21 cellular contexts compared by ENCODE assay signal in the genomic region with DNA sequence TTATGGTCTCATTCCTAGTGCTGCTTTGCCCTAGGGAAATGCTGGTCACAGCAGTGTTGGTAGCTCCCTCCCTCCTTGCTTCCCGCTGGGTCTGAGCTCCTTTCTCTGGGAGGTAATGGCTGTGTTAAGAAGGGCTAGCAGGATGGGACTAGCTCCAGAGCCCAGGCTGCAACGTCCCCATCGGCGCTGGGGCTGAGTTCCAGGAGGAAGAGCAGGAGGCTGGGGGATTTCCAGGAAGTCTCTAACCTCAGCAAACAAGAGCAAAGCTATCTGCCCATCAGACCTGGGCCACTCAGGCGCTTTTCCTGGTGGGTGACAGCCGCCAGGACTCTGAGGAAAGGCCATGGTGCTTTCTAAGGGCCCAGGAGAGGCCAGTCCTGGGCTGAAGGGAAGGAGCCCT.
DNase-seq lines count a peak whose midpoint lies in the region; ATAC-seq and TF ChIP-seq lines count a peak whose summit lies in the region.
"Had no signal": no experiment of that assay in that cellular context is flagged by ENCODE, and none has a peak within 500 bp of the region (broad histone marks: within the 10 kb centered on the region; RNA-seq: fewer than 3 reads in every experiment).

No MANE protein-coding gene starts in this region.

- H3K79me2 ChIP-seq in GM23338 (replicated peaks; ENCODE audit: insufficient read depth), result no peaks in the 10 kb centered on the region

- H3K9me2 ChIP-seq in GM23338 (ENCODE audit: insufficient read depth), result no peaks in the 10 kb centered on the region

- peak; percentile 50 for ATAC-seq in GM23338
- ATAC-seq: naive thymus-derived CD4-positive, alpha-beta T cell; stimulated activated effector memory CD8-positive, alpha-beta T cell treated with anti-CD3 and anti-CD28 coated beads, Interleukin-12 subunit alpha, Interleukin-12 subunit beta, amount 100 ng/mL, for 72 hours had no signal

- H3F3A ChIP-seq in GM23338 (replicated peaks; ENCODE audit: low read depth), result no peaks in the 10 kb centered on the region

- H3K27me3 ChIP-seq in GM23338 (ENCODE audit: insufficient read depth), result no peaks in the 10 kb centered on the region
- H3K27me3 ChIP-seq: SJSA1 had no signal

- no peaks in the 10 kb centered on the region for H4K20me1 ChIP-seq in GM23338 (replicated peaks; ENCODE audit: insufficient read depth)

- no peak overlapping the region for H2AFZ ChIP-seq in GM23338

- no peaks in the 10 kb centered on the region for H3K4me1 ChIP-seq in GM23338 (ENCODE audit: insufficient read depth)
- H3K4me1 ChIP-seq: SJSA1 had no signal

- intact Hi-C loops in CD14-positive monocyte (cut with micrococcal nuclease) (no loop called here), posterior vena cava (cut with DNase I) (no loop called here)

- DNase-seq in CD14-positive monocyte (ENCODE audit: low spot score) (peak; percentile 20), GM23338 (ENCODE audit: low spot score) (no peak), islet precursor cell (peak; percentile 38), posterior vena cava (ENCODE audit: low spot score) (peak; percentile 62), cortex of kidney (lab: John Stamatoyannopoulos, UW) (no peak), kidney glomerular epithelial cell (lab: John Stamatoyannopoulos, UW) (no peak), NCI-H1105 treated with DMSO at 0.1 percent for 48 hours (lab: John Stamatoyannopoulos, UW) (no peak)
- no peak for DNase-seq in activated naive CD4-positive, alpha-beta T cell treated with Interleukin-2 at 50 U/mL for 16 hours
- DNase-seq: activated CD4-positive, alpha-beta memory T cell treated with anti-CD3 and anti-CD28 coated beads, Interleukin-2, amount 10 ng/mL, durations not matched to agents 7 days and 5 days; DMS53; HCEC 1CT; NCI-H1417 treated with DMSO at 0.1 percent for 48 hours; NCI-H510A treated with DMSO at 0.1 percent for 48 hours; stimulated activated CD4-positive, alpha-beta T cell treated with anti-CD3 and anti-CD28 coated beads, Interleukin-1b, Interleukin-23, amount 100 ng/mL, for 48 hours; T-helper 2 cell; WERI-Rb-1 had no signal

- no peaks in the 10 kb centered on the region for H3K36me3 Mint-ChIP-seq in CD14-positive monocyte
- peaks cover 10% of the 10 kb centered on the region; the same call in 2 of the 3 replicates for H3K36me3 Mint-ChIP-seq in GM23338 (ENCODE audit: low read depth)
- H3K36me3 Mint-ChIP-seq: stimulated activated effector memory CD8-positive, alpha-beta T cell treated with anti-CD3 and anti-CD28 coated beads, Interleukin-12 subunit alpha, Interleukin-12 subunit beta, amount 100 ng/mL, for 72 hours had no signal

- H3K4me1 Mint-ChIP-seq in CD14-positive monocyte, result no peaks in the 10 kb centered on the region
- H3K4me1 Mint-ChIP-seq in GM23338, result peaks cover 4% of the 10 kb centered on the region
- H3K4me1 Mint-ChIP-seq: activated CD4-positive, alpha-beta memory T cell treated with anti-CD3 and anti-CD28 coated beads, Interleukin-2, amount 10 ng/mL, durations not matched to agents 7 days and 5 days; CD8-positive, alpha-beta memory T cell; naive thymus-derived CD4-positive, alpha-beta T cell; stimulated activated effector memory CD8-positive, alpha-beta T cell treated with anti-CD3 and anti-CD28 coated beads, Interleukin-12 subunit alpha, Interleukin-12 subunit beta, amount 100 ng/mL, for 72 hours had no signal

- H3K27ac ChIP-seq in GM23338 (ENCODE audit: low read depth), result no peak overlapping the region
- H3K27ac ChIP-seq: SJSA1, WERI-Rb-1 had no signal

- H3K27me3 Mint-ChIP-seq in CD14-positive monocyte (ENCODE audit: low read depth in 3 of 3), result peaks cover 0 to 3% (median 3%) of the 10 kb centered on the region in 3 donors
- peaks cover 8% of the 10 kb centered on the region for H3K27me3 Mint-ChIP-seq in GM23338 (ENCODE audit: insufficient read depth, low read depth, poor library complexity)

- H3K27ac Mint-ChIP-seq in CD14-positive monocyte, result no peak overlapping the region
- no peak overlapping the region for H3K27ac Mint-ChIP-seq in GM23338
- H3K27ac Mint-ChIP-seq: activated CD4-positive, alpha-beta memory T cell treated with anti-CD3 and anti-CD28 coated beads, Interleukin-2, amount 10 ng/mL, durations not matched to agents 7 days and 5 days; activated T-helper 1 cell treated with anti-CD3 and anti-CD28 coated beads, Interleukin-12 subunit alpha, Interleukin-12 subunit beta, Interleukin-2, Interleukin-4 antibody, amounts not matched to agents 30 ng/mL and 10 ng/mL and 1 ng/mL, durations not matched to agents 14 hours and 24 hours and 36 hours; CD8-positive, alpha-beta memory T cell; naive thymus-derived CD4-positive, alpha-beta T cell; stimulated activated effector memory CD8-positive, alpha-beta T cell treated with anti-CD3 and anti-CD28 coated beads, Interleukin-12 subunit alpha, Interleukin-12 subunit beta, amount 100 ng/mL, for 72 hours had no signal

- H3K36me3 ChIP-seq in GM23338 (ENCODE audit: insufficient read depth), result peaks cover 9% of the 10 kb centered on the region; the same call in 1 of the 2 replicates
- H3K36me3 ChIP-seq: SJSA1, WERI-Rb-1 had no signal

- H3K4me2 ChIP-seq in GM23338, result no peak overlapping the region

- no peak overlapping the region for H3K4me3 Mint-ChIP-seq in CD14-positive monocyte
- H3K4me3 Mint-ChIP-seq in GM23338, result no peak overlapping the region
- H3K4me3 Mint-ChIP-seq: activated CD4-positive, alpha-beta memory T cell treated with anti-CD3 and anti-CD28 coated beads, Interleukin-2, amount 10 ng/mL, durations not matched to agents 7 days and 5 days; activated T-helper 1 cell treated with anti-CD3 and anti-CD28 coated beads, Interleukin-12 subunit alpha, Interleukin-12 subunit beta, Interleukin-2, Interleukin-4 antibody, amounts not matched to agents 30 ng/mL and 10 ng/mL and 1 ng/mL, durations not matched to agents 14 hours and 24 hours and 36 hours; CD8-positive, alpha-beta memory T cell; naive thymus-derived CD4-positive, alpha-beta T cell; stimulated activated effector memory CD8-positive, alpha-beta T cell treated with anti-CD3 and anti-CD28 coated beads, Interleukin-12 subunit alpha, Interleukin-12 subunit beta, amount 100 ng/mL, for 72 hours had no signal

- peaks cover 7 to 29% (median 19%) of the 10 kb centered on the region in 7 donors for H3K9me3 Mint-ChIP-seq in CD14-positive monocyte
- H3K9me3 Mint-ChIP-seq in GM23338, result peaks cover 25% of the 10 kb centered on the region

- H3K4me3 ChIP-seq in GM23338, result no peak overlapping the region
- H3K4me3 ChIP-seq: SJSA1 had no signal

- TF ChIP-seq CTCF in CD14-positive monocyte (IDR thresholded peaks at IDR 0.05) (no peak), GM23338 (conservative IDR thresholded peaks at IDR 0.05; ENCODE audit: low read depth in 2 of 2) (no peak)

TF ChIP-seq in GM23338, 12 proteins besides CTCF, POLR2A, EP300 and RAD21 (continues in another document):
- TF ChIP-seq, protein P1, sequence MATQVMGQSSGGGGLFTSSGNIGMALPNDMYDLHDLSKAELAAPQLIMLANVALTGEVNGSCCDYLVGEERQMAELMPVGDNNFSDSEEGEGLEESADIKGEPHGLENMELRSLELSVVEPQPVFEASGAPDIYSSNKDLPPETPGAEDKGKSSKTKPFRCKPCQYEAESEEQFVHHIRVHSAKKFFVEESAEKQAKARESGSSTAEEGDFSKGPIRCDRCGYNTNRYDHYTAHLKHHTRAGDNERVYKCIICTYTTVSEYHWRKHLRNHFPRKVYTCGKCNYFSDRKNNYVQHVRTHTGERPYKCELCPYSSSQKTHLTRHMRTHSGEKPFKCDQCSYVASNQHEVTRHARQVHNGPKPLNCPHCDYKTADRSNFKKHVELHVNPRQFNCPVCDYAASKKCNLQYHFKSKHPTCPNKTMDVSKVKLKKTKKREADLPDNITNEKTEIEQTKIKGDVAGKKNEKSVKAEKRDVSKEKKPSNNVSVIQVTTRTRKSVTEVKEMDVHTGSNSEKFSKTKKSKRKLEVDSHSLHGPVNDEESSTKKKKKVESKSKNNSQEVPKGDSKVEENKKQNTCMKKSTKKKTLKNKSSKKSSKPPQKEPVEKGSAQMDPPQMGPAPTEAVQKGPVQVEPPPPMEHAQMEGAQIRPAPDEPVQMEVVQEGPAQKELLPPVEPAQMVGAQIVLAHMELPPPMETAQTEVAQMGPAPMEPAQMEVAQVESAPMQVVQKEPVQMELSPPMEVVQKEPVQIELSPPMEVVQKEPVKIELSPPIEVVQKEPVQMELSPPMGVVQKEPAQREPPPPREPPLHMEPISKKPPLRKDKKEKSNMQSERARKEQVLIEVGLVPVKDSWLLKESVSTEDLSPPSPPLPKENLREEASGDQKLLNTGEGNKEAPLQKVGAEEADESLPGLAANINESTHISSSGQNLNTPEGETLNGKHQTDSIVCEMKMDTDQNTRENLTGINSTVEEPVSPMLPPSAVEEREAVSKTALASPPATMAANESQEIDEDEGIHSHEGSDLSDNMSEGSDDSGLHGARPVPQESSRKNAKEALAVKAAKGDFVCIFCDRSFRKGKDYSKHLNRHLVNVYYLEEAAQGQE (IDR thresholded peaks at IDR 0.05; ENCODE audit: unreplicated experiment), result no peak
- TF ChIP-seq, protein P2, sequence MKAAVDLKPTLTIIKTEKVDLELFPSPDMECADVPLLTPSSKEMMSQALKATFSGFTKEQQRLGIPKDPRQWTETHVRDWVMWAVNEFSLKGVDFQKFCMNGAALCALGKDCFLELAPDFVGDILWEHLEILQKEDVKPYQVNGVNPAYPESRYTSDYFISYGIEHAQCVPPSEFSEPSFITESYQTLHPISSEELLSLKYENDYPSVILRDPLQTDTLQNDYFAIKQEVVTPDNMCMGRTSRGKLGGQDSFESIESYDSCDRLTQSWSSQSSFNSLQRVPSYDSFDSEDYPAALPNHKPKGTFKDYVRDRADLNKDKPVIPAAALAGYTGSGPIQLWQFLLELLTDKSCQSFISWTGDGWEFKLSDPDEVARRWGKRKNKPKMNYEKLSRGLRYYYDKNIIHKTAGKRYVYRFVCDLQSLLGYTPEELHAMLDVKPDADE (IDR thresholded peaks at IDR 0.05), result no peak
- TF ChIP-seq JUNB (IDR thresholded peaks at IDR 0.05; ENCODE audit: unreplicated experiment), result no peak
- no peak for TF ChIP-seq NANOG (IDR thresholded peaks at IDR 0.05; ENCODE audit: borderline replicate concordance)
- TF ChIP-seq ZNF331 (CRISPR knock-in tag; IDR thresholded peaks at IDR 0.05; ENCODE audit: low read depth), result no peak

Comparison
In these comparisons a context has a peak if more than half of its experiments do, and no peak if none do; other contexts are left out.
1. DNase-seq: peak in CD14-positive monocyte (single experiment), islet precursor cell (single experiment) and posterior vena cava (single experiment); none in GM23338 (single experiment), cortex of kidney (single experiment), kidney glomerular epithelial cell (single experiment), activated naive CD4-positive, alpha-beta T cell treated with Interleukin-2 at 50 U/mL for 16 hours (single experiment) and NCI-H1105 treated with DMSO at 0.1 percent for 48 hours (single experiment).